In genomic region chr7:126227055-126227454, GRCh38 we compare ENCODE assay signal across 34 cellular contexts.
"Had no signal": no experiment of that assay in that cellular context is flagged by ENCODE, and none has a peak within 500 bp of the region (broad histone marks: within the 10 kb centered on the region; RNA-seq: fewer than 3 reads in every experiment).

No MANE protein-coding gene starts in this region.

- DNase-seq: Karpas-422, Kasumi-1, MG63, MM.1S, MV-4-11, NCI-H1048, NCI-H1092, NCI-H1092 treated with DMSO at 0.1 percent for 48 hours, NCI-H1105, NCI-H1105 treated with DMSO at 0.1 percent for 48 hours, NCI-H1417, NCI-H1417 treated with DMSO at 0.1 percent for 48 hours, NCI-H1436, NCI-H1436 treated with DMSO at 0.1 percent for 48 hours, NCI-H146, NCI-H1694, NCI-H1694 treated with DMSO at 0.1 percent for 48 hours, NCI-H187, NCI-H187 treated with DMSO at 0.1 percent for 48 hours, NCI-H1930, NCI-H2029, NCI-H2029 treated with DMSO at 0.1 percent for 48 hours, NCI-H2081, NCI-H2081 treated with DMSO at 0.1 percent for 48 hours, NCI-H2107, NCI-H2171, NCI-H2171 treated with DMSO at 0.1 percent for 48 hours, NCI-H2227 treated with DMSO at 0.1 percent for 48 hours, NCI-H226, NCI-H345, NCI-H446, NCI-H446 treated with DMSO at 0.1 percent for 48 hours, NCI-H510A had no signal

- H3K4me2 ChIP-seq: KMS-11 had no signal

- H3K27me3 ChIP-seq: MG63 had no signal

- H3K36me3 ChIP-seq: MG63 had no signal

- H3K4me3 ChIP-seq: MG63 had no signal

- H3K9me3 ChIP-seq: MG63 had no signal

- H3K27ac ChIP-seq: KMS-11 had no signal

- H3K9ac ChIP-seq: KMS-11 had no signal
